In genomic region chr18:46892842-46893241, GRCh38 we compare ENCODE assay signal across 12 cellular contexts. TPM values are rescaled to one million over a fixed set of nuclear protein-coding genes. Genes with fewer than 3 reads are reported as not detected.
DNase-seq lines count a peak whose midpoint lies in the region; ATAC-seq and TF ChIP-seq lines count a peak whose summit lies in the region.
"Had no signal": no experiment of that assay in that cellular context is flagged by ENCODE, and none has a peak within 500 bp of the region (broad histone marks: within the 10 kb centered on the region; RNA-seq: fewer than 3 reads in every experiment).

No MANE protein-coding gene starts in this region.

- no peak for TF ChIP-seq CTCF in GM10248 (IDR thresholded peaks at IDR 0.05; ENCODE audit: control extremely low read depth, extremely low read depth, low read depth, missing control alignments)

- DNase-seq in GM10248 (ENCODE audit: extremely low spot score) (peak; percentile 21), HT-29 (ENCODE audit: low spot score) (no peak), KG1 (lab: John Stamatoyannopoulos, UW) (no peak), NCI-H526 treated with DMSO at 0.1 percent for 48 hours (lab: John Stamatoyannopoulos, UW) (no peak), HAP-1 (ENCODE audit: low spot score in 2 of 2) (no peak)
- no peak for DNase-seq in activated T-helper 1 cell treated with anti-CD3 and anti-CD28 coated beads, Interleukin-12 subunit alpha, Interleukin-12 subunit beta, Interleukin-2, Interleukin-4 antibody, amounts not matched to agents 30 ng/mL and 10 ng/mL and 1 ng/mL, durations not matched to agents 14 hours and 24 hours and 36 hours (ENCODE audit: low spot score)
- DNase-seq: NCI-H1105 treated with DMSO at 0.1 percent for 48 hours, NCI-H510A had no signal

- peaks cover 34% of the 10 kb centered on the region for H3K36me3 Mint-ChIP-seq in activated T-helper 1 cell treated with anti-CD3 and anti-CD28 coated beads, Interleukin-12 subunit alpha, Interleukin-12 subunit beta, Interleukin-2, Interleukin-4 antibody, amounts not matched to agents 30 ng/mL and 10 ng/mL and 1 ng/mL, durations not matched to agents 14 hours and 24 hours and 36 hours (ENCODE audit: low read depth)

- no peak overlapping the region for H3K4me3 ChIP-seq in HAP-1

- peaks cover 30% of the 10 kb centered on the region for H3K36me3 ChIP-seq in HAP-1 (replicated peaks)

- in situ Hi-C loops in HAP-1 (cut with MboI; ENCODE audit: low sequenced_read_pairs) = no loop called here

- H3K9me3 ChIP-seq in HAP-1 = peaks cover 17% of the 10 kb centered on the region

- peaks cover 14% of the 10 kb centered on the region for H3K4me1 ChIP-seq in HAP-1

- no peaks in the 10 kb centered on the region for H3K27me3 Mint-ChIP-seq in activated T-helper 1 cell treated with anti-CD3 and anti-CD28 coated beads, Interleukin-12 subunit alpha, Interleukin-12 subunit beta, Interleukin-2, Interleukin-4 antibody, amounts not matched to agents 30 ng/mL and 10 ng/mL and 1 ng/mL, durations not matched to agents 14 hours and 24 hours and 36 hours (ENCODE audit: insufficient read depth)
- H3K27me3 Mint-ChIP-seq: activated naive CD4-positive, alpha-beta T cell treated with anti-CD3 and anti-CD28 coated beads, Interleukin-2, amount 50 U/mL, for 24 hours; memory B cell had no signal

- H3K4me1 Mint-ChIP-seq in activated T-helper 1 cell treated with anti-CD3 and anti-CD28 coated beads, Interleukin-12 subunit alpha, Interleukin-12 subunit beta, Interleukin-2, Interleukin-4 antibody, amounts not matched to agents 30 ng/mL and 10 ng/mL and 1 ng/mL, durations not matched to agents 14 hours and 24 hours and 36 hours (ENCODE audit: low read depth) = peaks cover 39% of the 10 kb centered on the region

- peak overlapping the region; percentile 19 for H3K4me3 Mint-ChIP-seq in activated T-helper 1 cell treated with anti-CD3 and anti-CD28 coated beads, Interleukin-12 subunit alpha, Interleukin-12 subunit beta, Interleukin-2, Interleukin-4 antibody, amounts not matched to agents 30 ng/mL and 10 ng/mL and 1 ng/mL, durations not matched to agents 14 hours and 24 hours and 36 hours
- H3K4me3 Mint-ChIP-seq: activated naive CD4-positive, alpha-beta T cell treated with anti-CD3 and anti-CD28 coated beads, Interleukin-2, amount 50 U/mL, for 24 hours; memory B cell had no signal

- CTCF ChIA-PET in GM10248 (lab: Yijun Ruan, JAX) = no interaction called here

- POLR2A ChIA-PET in GM10248 (lab: Yijun Ruan, JAX) = interaction anchor here (1.1 kb wide), 1 partner anchor 24 kb away, joined by 4 read pairs; the partner anchor contains the start of genes KATNAL2 and PIAS2

- peak; percentile 68 for ATAC-seq in GM19351 (IDR thresholded peaks at IDR 0.05; ENCODE audit: unreplicated experiment)
- peak; percentile 49 for ATAC-seq in HG02884 (IDR thresholded peaks at IDR 0.05; ENCODE audit: unreplicated experiment)

- H3K27ac Mint-ChIP-seq in activated T-helper 1 cell treated with anti-CD3 and anti-CD28 coated beads, Interleukin-12 subunit alpha, Interleukin-12 subunit beta, Interleukin-2, Interleukin-4 antibody, amounts not matched to agents 30 ng/mL and 10 ng/mL and 1 ng/mL, durations not matched to agents 14 hours and 24 hours and 36 hours = peak overlapping the region; percentile 2
- H3K27ac Mint-ChIP-seq: activated naive CD4-positive, alpha-beta T cell treated with anti-CD3 and anti-CD28 coated beads, Interleukin-2, amount 50 U/mL, for 24 hours; memory B cell had no signal

- no peaks in the 10 kb centered on the region for H3K27me3 ChIP-seq in HAP-1 (ENCODE audit: low read depth)

- peaks cover 18% of the 10 kb centered on the region for H3K9me3 Mint-ChIP-seq in activated T-helper 1 cell treated with anti-CD3 and anti-CD28 coated beads, Interleukin-12 subunit alpha, Interleukin-12 subunit beta, Interleukin-2, Interleukin-4 antibody, amounts not matched to agents 30 ng/mL and 10 ng/mL and 1 ng/mL, durations not matched to agents 14 hours and 24 hours and 36 hours

- intact Hi-C loops in activated T-helper 1 cell treated with anti-CD3 and anti-CD28 coated beads, Interleukin-12 subunit alpha, Interleukin-12 subunit beta, Interleukin-2, Interleukin-4 antibody, amounts not matched to agents 30 ng/mL and 10 ng/mL and 1 ng/mL, durations not matched to agents 14 hours and 24 hours and 36 hours (cut with micrococcal nuclease) = no loop called here

RNA-seq across cellular contexts. Expression of gene PIAS2, which starts 24.5 kb away (rescaled TPM):
- total RNA-seq in activated T-helper 1 cell treated with anti-CD3 and anti-CD28 coated beads, Interleukin-12 subunit alpha, Interleukin-12 subunit beta, Interleukin-2, Interleukin-4 antibody, amounts not matched to agents 30 ng/mL and 10 ng/mL and 1 ng/mL, durations not matched to agents 14 hours and 24 hours and 36 hours = 28.5 and 28.7 TPM in 2 replicates
- total RNA-seq in HT-29 (2014; rRNA removed; shearing (Covaris generic)) = 7.7 and 8.9 TPM in 2 replicates

RNA-seq across cellular contexts. Expression of gene KATNAL2, which starts 24.6 kb away (rescaled TPM):
- total RNA-seq in activated T-helper 1 cell treated with anti-CD3 and anti-CD28 coated beads, Interleukin-12 subunit alpha, Interleukin-12 subunit beta, Interleukin-2, Interleukin-4 antibody, amounts not matched to agents 30 ng/mL and 10 ng/mL and 1 ng/mL, durations not matched to agents 14 hours and 24 hours and 36 hours = 0.26 and 0.27 TPM in 2 replicates
- 0.23 TPM in 1 of 2 replicates, not detected in the other for total RNA-seq in HT-29 (2014; rRNA removed; shearing (Covaris generic))
